ENCODE assay signal across 2 cellular contexts in genomic region chr2:174820361-174820760, GRCh38.
TF ChIP-seq lines count a peak whose summit lies in the region.

No MANE protein-coding gene starts in this region.

TF ChIP-seq in WTC11, 78 proteins besides CTCF, POLR2A, EP300 and RAD21:
- TF ChIP-seq IRF2 (CRISPR knock-in tag; IDR thresholded peaks at IDR 0.05; ENCODE audit: borderline replicate concordance, low read depth): no peak
- TF ChIP-seq ZNF396 (CRISPR knock-in tag; IDR thresholded peaks at IDR 0.05; ENCODE audit: borderline replicate concordance): no peak
- TF ChIP-seq ZBTB21 (CRISPR knock-in tag; IDR thresholded peaks at IDR 0.05; ENCODE audit: borderline replicate concordance): no peak
- no peak for TF ChIP-seq ZNF219 (CRISPR knock-in tag; IDR thresholded peaks at IDR 0.05; ENCODE audit: borderline replicate concordance)
TF ChIP-seq in WTC11: peak in this region for 0.

TF ChIP-seq in HepG2, 621 proteins besides CTCF, POLR2A, EP300 and RAD21:
- TF ChIP-seq SKIL (CRISPR knock-in tag; IDR thresholded peaks at IDR 0.05; ENCODE audit: borderline replicate concordance) (no peak), EEA1 (CRISPR knock-in tag; IDR thresholded peaks at IDR 0.05; ENCODE audit: borderline replicate concordance) (no peak), ZNF644 (CRISPR knock-in tag; IDR thresholded peaks at IDR 0.05; ENCODE audit: low read depth) (no peak), ZNF335 (CRISPR knock-in tag; IDR thresholded peaks at IDR 0.05) (no peak)
